7 cellular contexts compared by ENCODE assay signal in genomic region chr2:68721482-68722071, GRCh38. TPM values are rescaled to one million over a fixed set of nuclear protein-coding genes. Genes with fewer than 3 reads are reported as not detected.
DNase-seq lines count a peak whose midpoint lies in the region; ATAC-seq, FAIRE-seq and TF ChIP-seq lines count a peak whose summit lies in the region.

No MANE protein-coding gene starts in this region.

- H3K9me3 ChIP-seq in pancreas = no peaks in the 10 kb centered on the region

- TF ChIP-seq CTCF in pancreas (IDR thresholded peaks at IDR 0.05) = no peak

- intact Hi-C loops in pancreas (cut with DNase I) = no loop called here

- peak overlapping the region in 2 of 4 donors; percentile 25 to 34 for H3K27ac ChIP-seq in pancreas

- no peak overlapping the region for H3K4me3 ChIP-seq in pancreas

- no peaks in the 10 kb centered on the region for H3K36me3 ChIP-seq in pancreas

- FAIRE-seq in pancreas (lab: Jason Lieb, UNC) = no peak

- WGBS in pancreas, 2 donors = 51% methylated on average over 7 of the region's 7 CpGs

- ATAC-seq in GM19328 (IDR thresholded peaks at IDR 0.05; ENCODE audit: unreplicated experiment) (peak; percentile 58), HG02943 (IDR thresholded peaks at IDR 0.05; ENCODE audit: low read depth, unreplicated experiment) (peak; percentile 68), pancreas (peak in 3 of 4 donors; percentile 70 to 85 (median 77)), GM18519 (IDR thresholded peaks at IDR 0.05; ENCODE audit: low FRiP score, unreplicated experiment) (no peak), HG02571 (IDR thresholded peaks at IDR 0.05; ENCODE audit: unreplicated experiment) (no peak)

- no peaks in the 10 kb centered on the region for H3K4me1 ChIP-seq in pancreas

- H3K27me3 ChIP-seq in pancreas = no peaks in the 10 kb centered on the region

- DNase-seq in T follicular helper cell (ENCODE audit: low read depth) (peak; percentile 39), pancreas (no peak), cerebellar nuclear complex (lab: John Stamatoyannopoulos, UW) (no peak)

RNA-seq across cellular contexts. Expression of gene ARHGAP25, which starts 13.0 kb away (rescaled TPM):
- 1 to 10 TPM; 1.4 to 8.4 (median 2.0) TPM for total RNA-seq in pancreas
- polyA plus RNA-seq in pancreas = 1 to 10 TPM; 1.4 to 3.6 TPM

Comparison
In these comparisons a context has a peak if more than half of its experiments do, and no peak if none do; other contexts are left out.
1. ATAC-seq: peak in GM19328 (single experiment), HG02943 (single experiment) and pancreas (3 of 4); none in GM18519 (single experiment) and HG02571 (single experiment).